26 cellular contexts compared by ENCODE assay signal in genomic region chr17:56725144-56725543, GRCh38.
DNase-seq lines count a peak whose midpoint lies in the region; ATAC-seq, FAIRE-seq and TF ChIP-seq lines count a peak whose summit lies in the region.
"Had no signal": no experiment of that assay in that cellular context is flagged by ENCODE, and none has a peak within 500 bp of the region (broad histone marks: within the 10 kb centered on the region; RNA-seq: fewer than 3 reads in every experiment).

No MANE protein-coding gene starts in this region.

- H3K4me3 ChIP-seq in fibroblast of villous mesenchyme (ENCODE audit: low read depth, low read length), result no peak overlapping the region
- H3K4me3 ChIP-seq in vagina, result no peak overlapping the region
- no peak overlapping the region for H3K4me3 ChIP-seq in right lobe of liver
- H3K4me3 ChIP-seq: BLaER1 treated with 17β-estradiol and CSF1 and Interleukin-3, amounts not matched to agents 10 nM and 100 nM; GM12878 had no signal

- H3K27me3 ChIP-seq in vagina (no peaks in the 10 kb centered on the region), right lobe of liver (no peaks in the 10 kb centered on the region)
- H3K27me3 ChIP-seq: BLaER1 treated with 17β-estradiol and CSF1 and Interleukin-3, amounts not matched to agents 10 nM and 100 nM had no signal

- peak; percentile 18 for DNase-seq in HCEC 1CT
- DNase-seq in fibroblast of villous mesenchyme (ENCODE audit: low read depth), result peak; percentile 66
- DNase-seq in vagina (ENCODE audit: extremely low spot score in 2 of 2), result no peak
- DNase-seq in urothelium cell line (ENCODE audit: low spot score), result no peak
- DNase-seq in NCI-H187 treated with DMSO at 0.1 percent for 48 hours (lab: John Stamatoyannopoulos, UW), result no peak
- DNase-seq in right lobe of liver, result no peak
- DNase-seq: 8988T; ACHN; AML-193; Caco-2; Calu3; CD4-positive, alpha-beta T cell; CD8-positive, alpha-beta T cell; DMS153; DMS53; DMS79; DND-41; EL; GDM1 had no signal

- no peaks in the 10 kb centered on the region for H3K9me3 ChIP-seq in vagina
- H3K9me3 ChIP-seq in right lobe of liver, result no peaks in the 10 kb centered on the region
- H3K9me3 ChIP-seq: BLaER1 treated with 17β-estradiol and CSF1 and Interleukin-3, amounts not matched to agents 10 nM and 100 nM; Caco-2 had no signal

- no peak for ATAC-seq in right lobe of liver
- ATAC-seq: CD8-positive, alpha-beta T cell; GM12878 had no signal

- H3K36me3 ChIP-seq in vagina (no peaks in the 10 kb centered on the region), right lobe of liver (no peaks in the 10 kb centered on the region)
- H3K36me3 ChIP-seq: BLaER1 treated with 17β-estradiol and CSF1 and Interleukin-3, amounts not matched to agents 10 nM and 100 nM had no signal

- TF ChIP-seq POLR2A in vagina (IDR thresholded peaks at IDR 0.05) (no peak), right lobe of liver (IDR thresholded peaks at IDR 0.05) (no peak)

- intact Hi-C loops in vagina (cut with DNase I) (no loop called here), right lobe of liver (cut with DNase I) (no loop called here)

- H3K27ac ChIP-seq in vagina, result peak overlapping the region; percentile 1
- H3K27ac ChIP-seq in right lobe of liver, result no peak overlapping the region
- H3K27ac ChIP-seq: BLaER1 treated with 17β-estradiol and CSF1 and Interleukin-3, amounts not matched to agents 10 nM and 100 nM; C4-2B had no signal

- H3K4me1 ChIP-seq in vagina (no peaks in the 10 kb centered on the region), right lobe of liver (no peaks in the 10 kb centered on the region)
- H3K4me1 ChIP-seq: Caco-2 had no signal

- FAIRE-seq in urothelium cell line (lab: Jason Lieb, UNC), result no peak
- FAIRE-seq: A204.1, D721Med, GM12892, GM18507 had no signal

- TF ChIP-seq CTCF in fibroblast of villous mesenchyme (IDR thresholded peaks at IDR 0.05; ENCODE audit: insufficient read depth, low read depth, low read length) (no peak), vagina (IDR thresholded peaks at IDR 0.05) (no peak), right lobe of liver (IDR thresholded peaks at IDR 0.05) (no peak)

- 57% methylated on average over 4 of the region's 4 CpGs for WGBS in right lobe of liver (ENCODE audit: insufficient coverage, low coverage, low lambda C conversion rate, missing lambda C conversion rate)

Comparison
In these comparisons a context has a peak if more than half of its experiments do, and no peak if none do; other contexts are left out.
1. DNase-seq: peak in HCEC 1CT (single experiment) and fibroblast of villous mesenchyme (single experiment); none in vagina (0 of 2), urothelium cell line (single experiment), NCI-H187 treated with DMSO at 0.1 percent for 48 hours (single experiment) and right lobe of liver (0 of 3).